In genomic region chr7:93117327-93117726, GRCh38 we compare ENCODE assay signal across 8 cellular contexts. TPM values are rescaled to one million over a fixed set of nuclear protein-coding genes. Genes with fewer than 3 reads are reported as not detected.
DNase-seq lines count a peak whose midpoint lies in the region; ATAC-seq and TF ChIP-seq lines count a peak whose summit lies in the region.

No MANE protein-coding gene starts in this region.

- H3K4me1 ChIP-seq in upper lobe of left lung: peaks cover 13 to 20% (median 16%) of the 10 kb centered on the region in 4 donors

- H3K27me3 Mint-ChIP-seq in activated T-cell treated with anti-CD3 and anti-CD28 coated beads, Interleukin-2, amount 50 U/mL, for 72 hours (ENCODE audit: low read depth): no peaks in the 10 kb centered on the region

- no peak for ATAC-seq in activated T-cell treated with anti-CD3 and anti-CD28 coated beads, Interleukin-2, amount 50 U/mL, for 72 hours (replicated peaks in 1 of 2)
- ATAC-seq in upper lobe of left lung (ENCODE audit: low FRiP score in 2 of 2) (peak in 1 of 2 donors; percentile 31), HG03457 (IDR thresholded peaks at IDR 0.05; ENCODE audit: unreplicated experiment) (no peak)

- no peak for TF ChIP-seq EP300 in upper lobe of left lung (IDR thresholded peaks at IDR 0.05)

- no peaks in the 10 kb centered on the region for H3K36me3 ChIP-seq in kidney epithelial cell (ENCODE audit: control insufficient read depth, insufficient read depth, low read length)
- peaks cover 0 to 19% (median 0%) of the 10 kb centered on the region in 4 donors for H3K36me3 ChIP-seq in upper lobe of left lung

- no peak for TF ChIP-seq CTCF in VCaP (conservative IDR thresholded peaks at IDR 0.05)
- no peak for TF ChIP-seq CTCF in kidney epithelial cell (IDR thresholded peaks at IDR 0.05; ENCODE audit: insufficient read depth, low read length, poor library complexity, severe bottlenecking)
- no peak for TF ChIP-seq CTCF in upper lobe of left lung (IDR thresholded peaks at IDR 0.05)

- 53 to 58% methylated on average over 1 of the region's 1 CpG for WGBS in upper lobe of left lung, 2 donors

- peaks cover 15 to 16% of the 10 kb centered on the region in 2 donors for H3K36me3 Mint-ChIP-seq in activated T-cell treated with anti-CD3 and anti-CD28 coated beads, Interleukin-2, amount 50 U/mL, for 72 hours (ENCODE audit: insufficient read depth in 2 of 2)

- TF ChIP-seq POLR2A in upper lobe of left lung (IDR thresholded peaks at IDR 0.05): no peak

- H3K27me3 ChIP-seq in kidney epithelial cell (ENCODE audit: control insufficient read depth, insufficient read depth, low read length): no peaks in the 10 kb centered on the region
- H3K27me3 ChIP-seq in upper lobe of left lung: no peaks in the 10 kb centered on the region

- peak overlapping the region; percentile 79 to 86 for H3K4me3 Mint-ChIP-seq in activated T-cell treated with anti-CD3 and anti-CD28 coated beads, Interleukin-2, amount 50 U/mL, for 72 hours

- peak overlapping the region; percentile 25 for H3K27ac Mint-ChIP-seq in activated T-cell treated with anti-CD3 and anti-CD28 coated beads, Interleukin-2, amount 50 U/mL, for 72 hours

- peaks cover 0 to 5% (median 2%) of the 10 kb centered on the region in 4 donors for H3K9me3 ChIP-seq in upper lobe of left lung

- H3K27ac ChIP-seq in VCaP (peak overlapping the region; percentile 50; the same call in 1 of the 2 replicates), upper lobe of left lung (peak overlapping the region; percentile 58 to 84 (median 79))

- peaks cover 41% of the 10 kb centered on the region for H3K4me1 Mint-ChIP-seq in activated T-cell treated with anti-CD3 and anti-CD28 coated beads, Interleukin-2, amount 50 U/mL, for 72 hours (ENCODE audit: low read depth)

- H3K9me3 Mint-ChIP-seq in activated T-cell treated with anti-CD3 and anti-CD28 coated beads, Interleukin-2, amount 50 U/mL, for 72 hours: peaks cover 4% of the 10 kb centered on the region in 2 donors

- peak overlapping the region; percentile 39 for H3K4me3 ChIP-seq in kidney epithelial cell (ENCODE audit: low read depth, low read length)
- H3K4me3 ChIP-seq in upper lobe of left lung: peak overlapping the region; percentile 2 to 55 (median 42)

- DNase-seq in activated T-cell treated with anti-CD3 and anti-CD28 coated beads, Interleukin-2, amount 50 U/mL, for 72 hours: no peak
- DNase-seq in activated T-cell treated with anti-CD3 and anti-CD28 coated beads, Interleukin-2, amount 50 U/mL, for 1 hour: no peak
- no peak for DNase-seq in kidney epithelial cell (ENCODE audit: low read depth)
- no peak for DNase-seq in upper lobe of left lung
- no peak for DNase-seq in hippocampal formation (lab: John Stamatoyannopoulos, UW)
- no peak for DNase-seq in NOMO-1 treated with dmso at 0.1 percent for 144 hours (lab: John Stamatoyannopoulos, UW; ENCODE audit: unreplicated experiment)

RNA-seq across cellular contexts. Expression of gene SAMD9, which starts 0.5 kb away (rescaled TPM):
- total RNA-seq in activated T-cell treated with anti-CD3 and anti-CD28 coated beads, Interleukin-2, amount 50 U/mL, for 72 hours: 10 to 100 TPM in 1 of 2 donors, 1 to 10 TPM in 1; 7.1 to 14.6 TPM
- 2.0 TPM in 2 replicates for total RNA-seq in kidney epithelial cell
- total RNA-seq in upper lobe of left lung: 10 to 100 TPM in 5 of 6 donors, 1 to 10 TPM in 1; 5.3 to 19.1 (median 11.6) TPM

RNA-seq across cellular contexts. Expression of gene SAMD9L, which starts 30.9 kb away (rescaled TPM):
- 10 to 100 TPM; 16.4 to 27.0 TPM for total RNA-seq in activated T-cell treated with anti-CD3 and anti-CD28 coated beads, Interleukin-2, amount 50 U/mL, for 72 hours
- total RNA-seq in kidney epithelial cell (0.75 and 0.79 TPM in 2 replicates), upper lobe of left lung (10 to 100 TPM; 20.7 to 50.6 (median 32.5) TPM)
